ENCODE assay signal across 21 cellular contexts in genomic region chr2:41925009-41925408, GRCh38.
DNase-seq lines count a peak whose midpoint lies in the region; ATAC-seq and TF ChIP-seq lines count a peak whose summit lies in the region.
"Had no signal": no experiment of that assay in that cellular context is flagged by ENCODE, and none has a peak within 500 bp of the region (broad histone marks: within the 10 kb centered on the region; RNA-seq: fewer than 3 reads in every experiment).

No MANE protein-coding gene starts in this region.

- no peaks in the 10 kb centered on the region for H3K9me3 ChIP-seq in body of pancreas
- no peaks in the 10 kb centered on the region for H3K9me3 ChIP-seq in psoas muscle
- H3K9me3 ChIP-seq in trophoblast cell (ENCODE audit: insufficient read depth, low read depth, low read length): no peaks in the 10 kb centered on the region
- H3K9me3 ChIP-seq in aorta (ENCODE audit: control insufficient read depth, low read length): no peaks in the 10 kb centered on the region
- H3K9me3 ChIP-seq: BE2C had no signal

- H2AK5ac ChIP-seq in trophoblast cell (ENCODE audit: low read length): no peak overlapping the region

- ATAC-seq in body of pancreas (peak; percentile 30), psoas muscle (no peak), aorta (ENCODE audit: low FRiP score) (no peak), HG03175 (IDR thresholded peaks at IDR 0.05; ENCODE audit: unreplicated experiment) (no peak)

- peaks cover 26% of the 10 kb centered on the region for H3K79me1 ChIP-seq in trophoblast cell (ENCODE audit: low read length)

- H3K4me2 ChIP-seq in trophoblast cell (ENCODE audit: low read length): no peak overlapping the region
- H3K4me2 ChIP-seq: PC-9 had no signal

- no peak overlapping the region for H4K91ac ChIP-seq in trophoblast cell (ENCODE audit: low read depth, low read length)

- no peak overlapping the region for H3K14ac ChIP-seq in trophoblast cell (ENCODE audit: low read length)

- H3K27me3 ChIP-seq in body of pancreas (no peaks in the 10 kb centered on the region), psoas muscle (ENCODE audit: insufficient read depth in 3 of 3, low read length in 2 of 3) (no peaks in the 10 kb centered on the region), trophoblast cell (ENCODE audit: insufficient read depth, low read length) (no peaks in the 10 kb centered on the region), aorta (ENCODE audit: control insufficient read depth in 1 of 2, insufficient read depth in 2 of 2, low read length in 1 of 2) (no peaks in the 10 kb centered on the region)
- H3K27me3 ChIP-seq: BE2C, SJCRH30 had no signal

- no peak overlapping the region for H3K9ac ChIP-seq in trophoblast cell (ENCODE audit: low read length)

- no peak overlapping the region for H2AFZ ChIP-seq in trophoblast cell (ENCODE audit: insufficient read depth, low read length, poor library complexity)
- H2AFZ ChIP-seq: PC-9 had no signal

- H2BK120ac ChIP-seq in trophoblast cell (ENCODE audit: insufficient read depth, low read length, poor library complexity): no peak overlapping the region

- TF ChIP-seq CTCF in body of pancreas (IDR thresholded peaks at IDR 0.05): no peak
- TF ChIP-seq CTCF in psoas muscle (IDR thresholded peaks at IDR 0.05): no peak

- H2BK12ac ChIP-seq in trophoblast cell (ENCODE audit: low read length): no peak overlapping the region

- no peak for TF ChIP-seq POLR2A in body of pancreas (IDR thresholded peaks at IDR 0.05)

- no peak overlapping the region for H2BK5ac ChIP-seq in trophoblast cell (ENCODE audit: low read depth, low read length, poor library complexity)

- 57 to 62% methylated on average over 3 of the region's 3 CpGs for WGBS in body of pancreas, 2 donors
- 34 to 61% (median 34%) methylated on average over 3 of the region's 3 CpGs for WGBS in psoas muscle, 3 donors
- no CpG with 5 or more reads among the region's 3 CpGs for WGBS in trophoblast cell (ENCODE audit: extremely low coverage, insufficient coverage, insufficient read length)
- 87 to 93% methylated on average over 3 of the region's 3 CpGs for WGBS in aorta, 2 donors

- H4K12ac ChIP-seq in trophoblast cell (ENCODE audit: low read depth, low read length): no peak overlapping the region

- H3K18ac ChIP-seq in trophoblast cell (ENCODE audit: low read length): no peak overlapping the region

- intact Hi-C loops in body of pancreas (cut with DNase I): no loop called here
- intact Hi-C loops in psoas muscle (cut with DNase I): loop anchor here in 1 of 2 donors (5.0 kb wide), 1 partner anchor 127 kb away; no protein-coding TSS in a partner anchor
- intact Hi-C loops in aorta (cut with DNase I): no loop called here

- H4K8ac ChIP-seq in trophoblast cell (ENCODE audit: low read depth, low read length): no peak overlapping the region

- no peak overlapping the region for H3K4me3 ChIP-seq in body of pancreas
- H3K4me3 ChIP-seq in psoas muscle: no peak overlapping the region
- H3K4me3 ChIP-seq in trophoblast cell (ENCODE audit: low read depth, low read length): no peak overlapping the region
- H3K4me3 ChIP-seq in aorta (ENCODE audit: low read length in 2 of 2): no peak overlapping the region
- H3K4me3 ChIP-seq: PC-9, SJCRH30 had no signal

- H3K36me3 ChIP-seq in body of pancreas (replicated peaks in 1 of 2; ENCODE audit: insufficient read depth in 1 of 2, low read depth in 2 of 2) (no peaks in the 10 kb centered on the region), psoas muscle (ENCODE audit: insufficient read depth in 1 of 2, low read depth in 1 of 2) (no peaks in the 10 kb centered on the region), trophoblast cell (ENCODE audit: control insufficient read depth in 1 of 2, insufficient read depth in 2 of 2, low read length in 2 of 2) (no peaks in the 10 kb centered on the region), aorta (ENCODE audit: control insufficient read depth in 1 of 2, insufficient read depth in 2 of 2, low read length in 1 of 2) (no peaks in the 10 kb centered on the region)
- H3K36me3 ChIP-seq: BE2C, SJCRH30 had no signal

- H3K23ac ChIP-seq in trophoblast cell (ENCODE audit: low read length): no peak overlapping the region

- H3K79me2 ChIP-seq in trophoblast cell (ENCODE audit: control insufficient read depth, insufficient read depth, low read length, poor library complexity): no peaks in the 10 kb centered on the region

- H3K27ac ChIP-seq in body of pancreas: peak overlapping the region in 1 of 4 donors; percentile 5
- peak overlapping the region; percentile 76 for H3K27ac ChIP-seq in psoas muscle
- no peak overlapping the region for H3K27ac ChIP-seq in trophoblast cell (ENCODE audit: low read depth, low read length)
- H3K27ac ChIP-seq in aorta (ENCODE audit: low read depth in 1 of 2, low read length in 2 of 2): no peak overlapping the region
- H3K27ac ChIP-seq: 22Rv1, HL-60, PC-9, SJCRH30 had no signal

- H3K4me1 ChIP-seq in body of pancreas (peaks cover 23% of the 10 kb centered on the region), psoas muscle (peaks cover 60% of the 10 kb centered on the region), trophoblast cell (ENCODE audit: control insufficient read depth in 1 of 2, insufficient read depth in 2 of 2, low read length in 2 of 2) (peaks cover 35 to 44% of the 10 kb centered on the region in 2 experiments), aorta (ENCODE audit: control insufficient read depth in 1 of 2, insufficient read depth in 2 of 2, low read length in 2 of 2) (no peaks in the 10 kb centered on the region)

- DNase-seq in NCI-H1105 treated with DMSO at 0.1 percent for 48 hours (lab: John Stamatoyannopoulos, UW) (peak; percentile 22), NCI-H1105 (lab: John Stamatoyannopoulos, UW) (no peak), body of pancreas (peak in 3 of 4 donors; percentile 33 to 53 (median 40)), psoas muscle (no peak), T-helper 1 cell (no peak), trophoblast cell (no peak), aorta (no peak)
- DNase-seq: BE2C; Calu3; CD4-positive, alpha-beta T cell; DMS79; H9; NCI-H1436 treated with DMSO at 0.1 percent for 48 hours; NCI-H2081 treated with DMSO at 0.1 percent for 48 hours; NCI-H226; NCI-H524 treated with DMSO at 0.1 percent for 48 hours; PC-9; SJCRH30 had no signal

- H3K4ac ChIP-seq in trophoblast cell (ENCODE audit: low read depth, low read length): no peak overlapping the region

Comparison
In these comparisons a context has a peak if more than half of its experiments do, and no peak if none do; other contexts are left out.
1. DNase-seq: peak in NCI-H1105 treated with DMSO at 0.1 percent for 48 hours (single experiment) and body of pancreas (3 of 4); none in NCI-H1105 (single experiment), psoas muscle (0 of 2), T-helper 1 cell (0 of 5), trophoblast cell (0 of 2) and aorta (0 of 2).